8 cellular contexts compared by ENCODE assay signal in genomic region chr17:81509048-81509686, GRCh38. TPM values are rescaled to one million over a fixed set of nuclear protein-coding genes. Genes with fewer than 3 reads are reported as not detected.
DNase-seq lines count a peak whose midpoint lies in the region; TF ChIP-seq lines count a peak whose summit lies in the region.

No MANE protein-coding gene starts in this region.

- H3K27me3 Mint-ChIP-seq in MCF 10A (ENCODE audit: insufficient read depth, unreplicated experiment) (no peaks in the 10 kb centered on the region), mesothelial cell of epicardium (ENCODE audit: low read depth) (no peaks in the 10 kb centered on the region)

- peak; percentile 47 for DNase-seq in NCI-H345 treated with DMSO at 0.1 percent for 48 hours (lab: John Stamatoyannopoulos, UW; ENCODE audit: unreplicated experiment)
- DNase-seq in MCF 10A (ENCODE audit: unreplicated experiment) = peak; percentile 53
- no peak for DNase-seq in mesothelial cell of epicardium (ENCODE audit: low spot score in 2 of 2, unreplicated experiment in 2 of 2)
- no peak for DNase-seq in NCI-H1694 treated with DMSO at 0.1 percent for 48 hours (lab: John Stamatoyannopoulos, UW)
- no peak for DNase-seq in UCSD-AML1 (lab: John Stamatoyannopoulos, UW; ENCODE audit: unreplicated experiment)
- no peak for DNase-seq in iPS-NIHi7 (ENCODE audit: extremely low spot score)
- DNase-seq in effector CD4-positive, alpha-beta T cell = no peak

- H3K36me3 Mint-ChIP-seq in MCF 10A (ENCODE audit: insufficient read depth, unreplicated experiment) = peaks cover 61% of the 10 kb centered on the region
- H3K36me3 Mint-ChIP-seq in mesothelial cell of epicardium = peaks cover 44% of the 10 kb centered on the region

- TF ChIP-seq POLR2A in GM10847 (IDR thresholded peaks at IDR 0.05; ENCODE audit: extremely low read depth, insufficient read length) = peak; percentile 24

- H3K27ac Mint-ChIP-seq in MCF 10A (ENCODE audit: low read depth, unreplicated experiment) (peak overlapping the region; percentile 66), mesothelial cell of epicardium (peak overlapping the region; percentile 88)

- BruUV-seq in MCF 10A (replicated peaks; lab: Mats Ljungman, UMichigan) = no TSS peak

- H3K4me1 Mint-ChIP-seq in MCF 10A (ENCODE audit: insufficient read depth, unreplicated experiment) (peaks cover 25% of the 10 kb centered on the region), mesothelial cell of epicardium (peaks cover 25% of the 10 kb centered on the region)

- TF ChIP-seq CTCF in MCF 10A (IDR thresholded peaks at IDR 0.05; ENCODE audit: unreplicated experiment) (no peak), mesothelial cell of epicardium (IDR thresholded peaks at IDR 0.05; ENCODE audit: unreplicated experiment) (no peak)

- POLR2A ChIA-PET in MCF 10A (lab: Yijun Ruan, JAX) = interaction anchor here (0.6 to 9.4 kb wide), 11 partner anchors 10 to 270 kb away, joined by 3 to 169 read pairs (median 5); partner anchors contain the start of genes BAHCC1, NDUFAF8 and TEPSIN

- H3K4me3 Mint-ChIP-seq in MCF 10A (ENCODE audit: unreplicated experiment) = peak overlapping the region; percentile 92
- peak overlapping the region; percentile 99 for H3K4me3 Mint-ChIP-seq in mesothelial cell of epicardium

- CTCF ChIA-PET in MCF 10A (lab: Yijun Ruan, JAX) = interaction anchor here (0.9 to 1.2 kb wide), 2 partner anchors 24 to 38 kb away, joined by 3 to 6 read pairs; no protein-coding TSS in a partner anchor

- H3K9me3 Mint-ChIP-seq in MCF 10A (ENCODE audit: unreplicated experiment) (no peaks in the 10 kb centered on the region), mesothelial cell of epicardium (peaks cover 3% of the 10 kb centered on the region)

- intact Hi-C loops in MCF 10A (cut with micrococcal nuclease) = no loop called here

RNA-seq across cellular contexts. Expression of gene ACTG1, which starts 3.4 kb away (rescaled TPM):
- total RNA-seq in MCF 10A (2022) (1,056 and 1,461 TPM in 2 replicates), mesothelial cell of epicardium (4,391 to 4,678 TPM (median 4,589 TPM) in 3 replicates)

RNA-seq across cellular contexts. Expression of gene FSCN2, which starts 19.0 kb away (rescaled TPM):
- 0.37 TPM in 1 of 2 replicates, not detected in the other for total RNA-seq in MCF 10A (2022)
- total RNA-seq in mesothelial cell of epicardium = 13.0 to 17.3 TPM (median 13.3 TPM) in 3 replicates

RNA-seq across cellular contexts. Expression of gene FAAP100, which starts 43.0 kb away (rescaled TPM):
- total RNA-seq in MCF 10A (2022) = 23.4 and 32.5 TPM in 2 replicates
- 35.4 to 37.2 TPM (median 36.0 TPM) in 3 replicates for total RNA-seq in mesothelial cell of epicardium

Comparison
In these comparisons a context has a peak if more than half of its experiments do, and no peak if none do; other contexts are left out.
1. DNase-seq: peak in NCI-H345 treated with DMSO at 0.1 percent for 48 hours (single experiment) and MCF 10A (single experiment); none in mesothelial cell of epicardium (0 of 2), NCI-H1694 treated with DMSO at 0.1 percent for 48 hours (single experiment), UCSD-AML1 (single experiment), iPS-NIHi7 (single experiment) and effector CD4-positive, alpha-beta T cell (single experiment).
2. RNA of gene FSCN2, which starts 19.0 kb away (total RNA-seq): 13.0 to 17.3 TPM in mesothelial cell of epicardium; 0.37 TPM in MCF 10A; every median in the first group is over 10 times any median in the second.